In genomic region chr13:36959438-36960116, GRCh38 we compare ENCODE assay signal across 22 cellular contexts. TPM values are rescaled to one million over a fixed set of nuclear protein-coding genes. Genes with fewer than 3 reads are reported as not detected.
"Had no signal": no experiment of that assay in that cellular context is flagged by ENCODE, and none has a peak within 500 bp of the region (broad histone marks: within the 10 kb centered on the region; RNA-seq: fewer than 3 reads in every experiment).

No MANE protein-coding gene starts in this region.

- H3K27ac Mint-ChIP-seq: activated CD8-positive, alpha-beta T cell treated with anti-CD3 and anti-CD28 coated beads, Interleukin-2, amount 10 ng/mL, durations not matched to agents 7 days and 5 days; activated naive CD4-positive, alpha-beta T cell treated with anti-CD3 and anti-CD28 coated beads, Interleukin-2, amount 50 U/mL, for 24 hours had no signal

- H3K4me1 Mint-ChIP-seq: central memory CD8-positive, alpha-beta T cell had no signal

- H3K4me3 Mint-ChIP-seq: activated CD8-positive, alpha-beta T cell treated with anti-CD3 and anti-CD28 coated beads, Interleukin-2, amount 10 ng/mL, durations not matched to agents 7 days and 5 days; activated naive CD4-positive, alpha-beta T cell treated with anti-CD3 and anti-CD28 coated beads, Interleukin-2, amount 50 U/mL, for 24 hours; central memory CD8-positive, alpha-beta T cell had no signal

- DNase-seq: activated CD4-positive, alpha-beta T cell treated with anti-CD3 and anti-CD28 coated beads for 48 hours; activated CD4-positive, alpha-beta T cell treated with anti-CD3 and anti-CD28 coated beads, Interleukin-2, amount 50 U/mL, for 4 hours; activated CD8-positive, alpha-beta memory T cell treated with anti-CD3 and anti-CD28 coated beads, Interleukin-2, amount 50 U/mL, for 48 hours; activated CD8-positive, alpha-beta T cell treated with anti-CD3 and anti-CD28 coated beads, Interleukin-2, amount 10 ng/mL, durations not matched to agents 7 days and 5 days; activated effector memory CD4-positive, alpha-beta T cell treated with Interleukin-2 at 50 U/mL for 16 hours; activated naive CD4-positive, alpha-beta T cell; activated T-cell treated with anti-CD3 and anti-CD28 coated beads, Interleukin-2, amount 50 U/mL, for 1 hour; MG63; MV-4-11; NCI-H1092 treated with DMSO at 0.1 percent for 48 hours; NCI-H1417 treated with DMSO at 0.1 percent for 48 hours; NCI-H1694 treated with DMSO at 0.1 percent for 48 hours; NCI-H2029 treated with DMSO at 0.1 percent for 48 hours; NCI-H446; NCI-H524; Peyer's patch; Right ventricle myocardium superior; SW 1271 had no signal

- H3K9me3 Mint-ChIP-seq: activated naive CD4-positive, alpha-beta T cell treated with anti-CD3 and anti-CD28 coated beads, Interleukin-2, amount 50 U/mL, for 24 hours; central memory CD8-positive, alpha-beta T cell had no signal

- H3K27me3 Mint-ChIP-seq: activated naive CD4-positive, alpha-beta T cell treated with anti-CD3 and anti-CD28 coated beads, Interleukin-2, amount 50 U/mL, for 24 hours; central memory CD8-positive, alpha-beta T cell had no signal

- ATAC-seq: activated CD4-positive, CD25-positive, alpha-beta regulatory T cell treated with anti-CD3 and anti-CD28 coated beads, Interleukin-2, amount 50 U/mL, for 24 hours; activated CD8-positive, alpha-beta T cell treated with anti-CD3 and anti-CD28 coated beads, Interleukin-2, amount 10 ng/mL, durations not matched to agents 7 days and 5 days; SK-N-SH treated with all-trans-retinoic acid at 6 μM for 48 hours had no signal

RNA-seq across cellular contexts. Expression of gene SMAD9, which starts 39.5 kb away (rescaled TPM):
- total RNA-seq: activated CD8-positive, alpha-beta T cell treated with anti-CD3 and anti-CD28 coated beads, Interleukin-2, amount 10 ng/mL, durations not matched to agents 7 days and 5 days had no signal
